In the genomic region with DNA sequence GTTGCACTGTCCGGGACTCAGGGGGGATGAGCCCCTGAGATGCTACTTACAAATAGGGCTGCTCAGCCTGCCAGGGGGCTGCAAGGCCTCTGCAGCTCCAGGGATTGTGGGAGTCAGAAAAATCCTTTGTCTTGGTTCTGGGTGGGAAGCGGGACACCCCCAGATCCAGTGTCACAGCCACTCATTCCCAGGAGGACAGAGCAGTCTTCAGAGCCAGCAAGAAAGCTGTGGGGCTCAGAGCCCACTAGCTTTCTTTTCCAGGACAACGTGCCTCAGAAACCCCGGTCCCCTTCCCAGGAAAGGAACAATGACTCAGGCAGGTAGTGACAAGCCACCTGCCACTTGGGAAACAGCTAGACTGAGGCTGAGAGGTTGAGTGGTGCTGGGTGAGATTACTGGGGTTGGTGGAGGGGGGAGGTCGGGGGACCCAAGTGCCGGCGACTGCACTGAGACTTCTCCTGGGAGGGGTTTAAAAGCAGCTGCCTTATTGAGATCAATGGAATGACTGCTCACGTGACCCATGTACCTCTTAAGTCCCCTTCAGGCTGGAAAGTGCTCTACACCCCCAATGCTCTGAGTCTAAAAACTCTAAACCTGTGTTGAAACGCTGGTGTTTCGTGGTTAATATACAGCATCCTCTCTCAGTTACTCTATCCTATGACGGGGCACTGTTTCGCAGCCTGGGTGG, we compare ENCODE assay signal across 9 cellular contexts.
DNase-seq lines count a peak whose midpoint lies in the region; ATAC-seq and TF ChIP-seq lines count a peak whose summit lies in the region.
"Had no signal": no experiment of that assay in that cellular context is flagged by ENCODE, and none has a peak within 500 bp of the region (broad histone marks: within the 10 kb centered on the region; RNA-seq: fewer than 3 reads in every experiment).

No MANE protein-coding gene starts in this region.

- H3K9me3 Mint-ChIP-seq in glutamatergic neuron (ENCODE audit: unreplicated experiment): peaks cover 10% of the 10 kb centered on the region
- H3K9me3 Mint-ChIP-seq in type B pancreatic cell: no peaks in the 10 kb centered on the region
- H3K9me3 Mint-ChIP-seq: naive thymus-derived CD8-positive, alpha-beta T cell had no signal

- peak; percentile 4 for TF ChIP-seq CTCF in glutamatergic neuron (IDR thresholded peaks at IDR 0.05; ENCODE audit: partially characterized antibody, unreplicated experiment)
- TF ChIP-seq CTCF in type B pancreatic cell (conservative IDR thresholded peaks at IDR 0.05): no peak

- ATAC-seq in GM21515 (IDR thresholded peaks at IDR 0.05; ENCODE audit: unreplicated experiment): no peak

- H3K27ac Mint-ChIP-seq in glutamatergic neuron (ENCODE audit: unreplicated experiment) (peak overlapping the region; percentile 98), type B pancreatic cell (peak overlapping the region; percentile 94)

- H3K27me3 Mint-ChIP-seq in glutamatergic neuron (ENCODE audit: unreplicated experiment): peaks cover 11% of the 10 kb centered on the region
- H3K27me3 Mint-ChIP-seq in type B pancreatic cell: no peaks in the 10 kb centered on the region
- H3K27me3 Mint-ChIP-seq: naive thymus-derived CD8-positive, alpha-beta T cell had no signal

- DNase-seq in stimulated activated CD4-positive, alpha-beta T cell treated with anti-CD3 and anti-CD28 coated beads, Interleukin-15, amount 100 ng/mL, for 24 hours: peak; percentile 35
- no peak for DNase-seq in stimulated activated CD4-positive, alpha-beta T cell treated with anti-CD3 and anti-CD28 coated beads, Interleukin-4, amount 100 ng/mL, for 4 hours
- DNase-seq in RKO (ENCODE audit: low spot score) (peak; percentile 39), glutamatergic neuron (peak; percentile 23), type B pancreatic cell (ENCODE audit: extremely low spot score, unreplicated experiment) (no peak), midbrain (lab: John Stamatoyannopoulos, UW) (no peak), G401 (ENCODE audit: low spot score) (no peak)

- H3K4me1 Mint-ChIP-seq in glutamatergic neuron (ENCODE audit: low read depth, unreplicated experiment) (peaks cover 37% of the 10 kb centered on the region), type B pancreatic cell (ENCODE audit: unreplicated experiment) (peaks cover 44% of the 10 kb centered on the region)

- H3K36me3 Mint-ChIP-seq in glutamatergic neuron (ENCODE audit: unreplicated experiment): no peaks in the 10 kb centered on the region
- H3K36me3 Mint-ChIP-seq in type B pancreatic cell: peaks cover 14% of the 10 kb centered on the region

- H3K4me3 Mint-ChIP-seq in glutamatergic neuron (ENCODE audit: unreplicated experiment): no peak overlapping the region
- no peak overlapping the region for H3K4me3 Mint-ChIP-seq in type B pancreatic cell

- in situ Hi-C loops in G401 (cut with HindIII; ENCODE audit: low sequenced_read_pairs): no loop called here

Comparison
In these comparisons a context has a peak if more than half of its experiments do, and no peak if none do; other contexts are left out.
1. DNase-seq: peak in stimulated activated CD4-positive, alpha-beta T cell treated with anti-CD3 and anti-CD28 coated beads, Interleukin-15, amount 100 ng/mL, for 24 hours (single experiment), RKO (single experiment) and glutamatergic neuron (single experiment); none in stimulated activated CD4-positive, alpha-beta T cell treated with anti-CD3 and anti-CD28 coated beads, Interleukin-4, amount 100 ng/mL, for 4 hours (0 of 2), type B pancreatic cell (single experiment), midbrain (single experiment) and G401 (single experiment).